Comparison of ENCODE assay signal across 8 cellular contexts in genomic region chr16:6427621-6428020, GRCh38.
"Had no signal": no experiment of that assay in that cellular context is flagged by ENCODE, and none has a peak within 500 bp of the region (broad histone marks: within the 10 kb centered on the region; RNA-seq: fewer than 3 reads in every experiment).

No MANE protein-coding gene starts in this region.

- H3K27me3 Mint-ChIP-seq: IgD-negative memory B cell had no signal

- H2AFZ ChIP-seq: GM23338 had no signal

- H3K4me1 ChIP-seq: HAP-1 had no signal

- H3K4me3 Mint-ChIP-seq: GM23338, HFFc6, IgD-negative memory B cell had no signal

- H3K4me2 ChIP-seq: GM23338 had no signal

- DNase-seq: H7, HFFc6, KG1 had no signal

- H3K36me3 Mint-ChIP-seq: IgD-negative memory B cell had no signal

- H3K27ac ChIP-seq: HL-60 had no signal

- H3K27ac Mint-ChIP-seq: GM23338, HFFc6, IgD-negative memory B cell had no signal

- H3K9me3 ChIP-seq: HAP-1 had no signal

- H3K36me3 ChIP-seq: HAP-1 had no signal

- ATAC-seq: GM23338, HCT116 had no signal

- H3K4me3 ChIP-seq: GM23338, HAP-1 had no signal
